ENCODE assay signal across 15 cellular contexts in genomic region chr2:158993721-158994587, GRCh38. TPM values are rescaled to one million over a fixed set of nuclear protein-coding genes. Genes with fewer than 3 reads are reported as not detected.
DNase-seq lines count a peak whose midpoint lies in the region; ATAC-seq and TF ChIP-seq lines count a peak whose summit lies in the region.
"Had no signal": no experiment of that assay in that cellular context is flagged by ENCODE, and none has a peak within 500 bp of the region (broad histone marks: within the 10 kb centered on the region; RNA-seq: fewer than 3 reads in every experiment).

No MANE protein-coding gene starts in this region.

- no peaks in the 10 kb centered on the region for H3K27me3 ChIP-seq in RWPE2 (ENCODE audit: insufficient read depth, poor library complexity, severe bottlenecking)
- H3K27me3 ChIP-seq in hepatocyte, result no peaks in the 10 kb centered on the region
- H3K27me3 ChIP-seq: BLaER1, Peyer's patch had no signal

- H2AFZ ChIP-seq in hepatocyte, result no peak overlapping the region

- no peaks in the 10 kb centered on the region for H3K9me3 ChIP-seq in RWPE2 (ENCODE audit: severe bottlenecking)
- H3K9me3 ChIP-seq in hepatocyte (ENCODE audit: low read depth), result no peaks in the 10 kb centered on the region
- H3K9me3 ChIP-seq: BLaER1, HAP-1, Peyer's patch had no signal

- no peak for ATAC-seq in RWPE2 (ENCODE audit: low read depth)
- ATAC-seq: CD8-positive, alpha-beta T cell; K562; T-helper 17 cell had no signal

- no peaks in the 10 kb centered on the region for H3K9me2 ChIP-seq in hepatocyte (replicated peaks; ENCODE audit: insufficient read depth)

- DNase-seq in EL (peak; percentile 18), HCEC 1CT (peak; percentile 45), RWPE2 (ENCODE audit: low spot score) (no peak), hepatocyte (ENCODE audit: low spot score) (no peak), activated T-cell treated with anti-CD3 and anti-CD28 coated beads for 4 hours (no peak), AG08395 (ENCODE audit: low spot score) (no peak), DMS79 (lab: John Stamatoyannopoulos, UW) (no peak), activated gamma-delta T cell treated with Interleukin-2 at 50 U/mL for 16 hours (no peak)
- DNase-seq: CD8-positive, alpha-beta T cell; NCI-H1048; Peyer's patch; T-helper 17 cell had no signal

- peaks cover 88% of the 10 kb centered on the region for H3K79me2 ChIP-seq in hepatocyte

- no peak for TF ChIP-seq CTCF in RWPE2 (IDR thresholded peaks at IDR 0.05; ENCODE audit: poor library complexity, severe bottlenecking)
- TF ChIP-seq CTCF in hepatocyte (IDR thresholded peaks at IDR 0.05; ENCODE audit: poor library complexity), result no peak

- H3K4me2 ChIP-seq in hepatocyte, result peak overlapping the region; percentile 66
- H3K4me2 ChIP-seq: BLaER1 had no signal

- H3K4me1 ChIP-seq in RWPE2 (ENCODE audit: insufficient read depth, poor library complexity, severe bottlenecking), result peaks cover 80% of the 10 kb centered on the region
- H3K4me1 ChIP-seq in hepatocyte (ENCODE audit: insufficient read depth), result peaks cover 45% of the 10 kb centered on the region
- H3K4me1 ChIP-seq: HAP-1 had no signal

- H3K4me3 ChIP-seq in RWPE2 (ENCODE audit: severe bottlenecking) (no peak overlapping the region), hepatocyte (no peak overlapping the region)
- H3K4me3 ChIP-seq: BLaER1, HAP-1, K562, Peyer's patch had no signal

- H3K36me3 ChIP-seq in RWPE2 (ENCODE audit: low read depth) (peaks cover 13% of the 10 kb centered on the region; the same call in 1 of the 2 replicates), hepatocyte (replicated peaks; ENCODE audit: insufficient read depth, low read depth) (no peaks in the 10 kb centered on the region)
- H3K36me3 ChIP-seq: BLaER1, HAP-1, Peyer's patch had no signal

- peaks cover 49% of the 10 kb centered on the region for H4K20me1 ChIP-seq in hepatocyte (ENCODE audit: insufficient read depth, poor library complexity, severe bottlenecking)
- H4K20me1 ChIP-seq: BLaER1 had no signal

- H3K27ac ChIP-seq in RWPE2 (ENCODE audit: poor library complexity, severe bottlenecking), result peak overlapping the region; percentile 97
- H3K27ac ChIP-seq in hepatocyte, result peak overlapping the region; percentile 19
- H3K27ac ChIP-seq: BLaER1, Peyer's patch had no signal

- WGBS in hepatocyte (ENCODE audit: low lambda C conversion rate, missing lambda C conversion rate), result 80% methylated on average over 4 of the region's 4 CpGs

RNA-seq across cellular contexts. Expression of gene TANC1, which starts 25.5 kb away (rescaled TPM):
- 18.5 and 20.6 TPM in 2 replicates for total RNA-seq in hepatocyte
- polyA plus RNA-seq in hepatocyte, result 8.3 and 8.9 TPM in 2 replicates

Comparison
In these comparisons a context has a peak if more than half of its experiments do, and no peak if none do; other contexts are left out.
1. DNase-seq: peak in EL (single experiment) and HCEC 1CT (single experiment); none in RWPE2 (single experiment), hepatocyte (single experiment), activated T-cell treated with anti-CD3 and anti-CD28 coated beads for 4 hours (single experiment), AG08395 (single experiment), DMS79 (single experiment) and activated gamma-delta T cell treated with Interleukin-2 at 50 U/mL for 16 hours (single experiment).